Comparison of ENCODE assay signal across 30 cellular contexts in the genomic region with DNA sequence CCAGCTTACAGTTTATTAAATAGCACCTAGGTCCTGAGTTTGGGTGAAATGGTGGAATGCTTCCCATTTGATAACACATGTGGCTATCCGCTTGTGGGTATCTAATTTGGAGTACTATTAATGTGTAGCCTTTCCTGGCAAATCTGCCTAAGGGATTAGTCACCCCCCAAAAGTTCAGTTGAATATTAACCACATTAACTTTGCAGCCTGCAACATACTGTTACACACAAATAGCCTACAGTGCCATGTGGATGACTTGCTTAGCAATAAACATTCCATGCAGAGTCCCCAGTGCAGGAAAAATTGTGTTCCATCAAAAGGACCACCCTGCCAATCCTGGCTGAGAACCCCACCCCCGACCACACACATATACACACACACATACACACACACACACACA.
DNase-seq lines count a peak whose midpoint lies in the region; ATAC-seq and TF ChIP-seq lines count a peak whose summit lies in the region.
"Had no signal": no experiment of that assay in that cellular context is flagged by ENCODE, and none has a peak within 500 bp of the region (broad histone marks: within the 10 kb centered on the region; RNA-seq: fewer than 3 reads in every experiment).

No MANE protein-coding gene starts in this region.

- H3K27ac ChIP-seq in IMR-90 (ENCODE audit: insufficient read depth, low read length) (no peak overlapping the region), mammary epithelial cell (ENCODE audit: insufficient read depth, low read depth, low read length) (no peak overlapping the region)
- H3K27ac ChIP-seq: cardiac muscle cell, HL-60, Peyer's patch had no signal

- H3K23ac ChIP-seq in IMR-90 (ENCODE audit: low read depth, low read length) = no peak overlapping the region

- H3K27me3 ChIP-seq in IMR-90 (ENCODE audit: control insufficient read depth, insufficient read depth, low read length) (no peaks in the 10 kb centered on the region), mammary epithelial cell (ENCODE audit: insufficient read depth, low read length) (no peaks in the 10 kb centered on the region)
- H3K27me3 ChIP-seq: cardiac muscle cell, Peyer's patch had no signal

- BruUV-seq in Calu3 (replicated peaks; lab: Mats Ljungman, UMichigan) (no TSS peak), IMR-90 (replicated peaks; lab: Mats Ljungman, UMichigan) (no TSS peak), mammary epithelial cell (replicated peaks; lab: Mats Ljungman, UMichigan) (no TSS peak)

- H3K4me3 Mint-ChIP-seq in Calu3 (ENCODE audit: low read depth, unreplicated experiment) (peak overlapping the region; percentile 11), nephron progenitor cell (no peak overlapping the region)
- H3K4me3 Mint-ChIP-seq: mesothelial cell of epicardium; naive thymus-derived CD8-positive, alpha-beta T cell had no signal

- TF ChIP-seq POLR2A in IMR-90 (IDR thresholded peaks at IDR 0.05; ENCODE audit: low read depth, low read length) = no peak

- no peak overlapping the region for H4K5ac ChIP-seq in IMR-90 (ENCODE audit: low read depth, low read length)

- no peak for TF ChIP-seq CTCF in Calu3 (IDR thresholded peaks at IDR 0.05; ENCODE audit: unreplicated experiment)
- no peak for TF ChIP-seq CTCF in IMR-90 (conservative IDR thresholded peaks at IDR 0.05; ENCODE audit: low read depth, low read length)
- TF ChIP-seq CTCF in mammary epithelial cell (conservative IDR thresholded peaks at IDR 0.05 in 1 of 2, IDR thresholded peaks at IDR 0.05 in 1 of 2; ENCODE audit: extremely low read depth in 1 of 2, insufficient read depth in 1 of 2, low read depth in 1 of 2, low read length in 2 of 2) = no peak
- TF ChIP-seq CTCF in mucosa of descending colon (IDR thresholded peaks at IDR 0.05) = no peak
- TF ChIP-seq CTCF in nephron progenitor cell (IDR thresholded peaks at IDR 0.05) = no peak

- no peak overlapping the region for H2BK5ac ChIP-seq in IMR-90 (ENCODE audit: low read depth, low read length, poor library complexity, severe bottlenecking)

- no peak overlapping the region for H4K8ac ChIP-seq in IMR-90 (ENCODE audit: low read depth in 2 of 2, low read length in 2 of 2)

- TF ChIP-seq RAD21 in IMR-90 (IDR thresholded peaks at IDR 0.05; ENCODE audit: low read length) = no peak

- H3K4me3 ChIP-seq in IMR-90 (ENCODE audit: insufficient read depth, low read depth, low read length) (no peak overlapping the region), mammary epithelial cell (replicated peaks in 1 of 3; ENCODE audit: insufficient read depth in 1 of 3, low read depth in 2 of 3, low read length in 3 of 3) (no peak overlapping the region), mucosa of descending colon (no peak overlapping the region)
- H3K4me3 ChIP-seq: cardiac muscle cell, Peyer's patch, smooth muscle cell had no signal

- H3K4me1 ChIP-seq in IMR-90 (ENCODE audit: control insufficient read depth, insufficient read depth, low read length) (peaks cover 5% of the 10 kb centered on the region), mammary epithelial cell (ENCODE audit: insufficient read depth, low read length) (peaks cover 15% of the 10 kb centered on the region), mucosa of descending colon (ENCODE audit: low read depth) (no peaks in the 10 kb centered on the region)
- H3K4me1 ChIP-seq: Peyer's patch had no signal

- dilution Hi-C loops in IMR-90 (cut with HindIII; ENCODE audit: low sequenced_read_pairs, unreplicated experiment) (no loop called here), mammary epithelial cell (cut with HindIII; ENCODE audit: low sequenced_read_pairs) (no loop called here)

- peak; percentile 53 for DNase-seq in Calu3
- peak; percentile 26 for DNase-seq in IMR-90
- DNase-seq in mammary epithelial cell = peak; percentile 9
- no peak for DNase-seq in mucosa of descending colon
- DNase-seq in HPDE6-E6E7 (ENCODE audit: extremely low spot score) = no peak
- DNase-seq in amniotic stem cell (lab: John Stamatoyannopoulos, UW) = no peak
- DNase-seq in stimulated activated CD4-positive, alpha-beta T cell treated with anti-CD3 and anti-CD28 coated beads, Interleukin-12 subunit alpha, Interleukin-12 subunit beta, amount 100 ng/mL, for 4 hours = no peak
- no peak for DNase-seq in nephron progenitor cell
- DNase-seq: activated CD4-positive, alpha-beta T cell treated with anti-CD3 and anti-CD28 coated beads, Interleukin-2, amount 50 U/mL, for 48 hours; activated naive CD4-positive, alpha-beta T cell treated with anti-CD3 and anti-CD28 coated beads, Interleukin-2, amount 50 U/mL, for 16 hours; amygdala; C1 segment of cervical spinal cord; COR-L47; cortex of kidney; foreskin fibroblast; left ventricle myocardium superior; naive thymus-derived CD8-positive, alpha-beta T cell; NCI-H1092; NCI-H1694 treated with DMSO at 0.1 percent for 48 hours; NCI-H2171; NCI-H510A treated with DMSO at 0.1 percent for 48 hours; NK-92 treated with Interleukin-12 subunit alpha and Interleukin-12 subunit beta, amount 100 ng/mL, for 24 hours; Peyer's patch; trophoblast cell had no signal

- H2BK20ac ChIP-seq in IMR-90 (ENCODE audit: low read depth, low read length) = no peak overlapping the region

- H2BK15ac ChIP-seq in IMR-90 (ENCODE audit: low read depth, low read length) = no peak overlapping the region

- H3K79me1 ChIP-seq in IMR-90 (ENCODE audit: low read depth in 1 of 2, low read length in 2 of 2) = no peaks in the 10 kb centered on the region

- H3K4me2 ChIP-seq in IMR-90 (ENCODE audit: low read depth, low read length) (no peak overlapping the region), mammary epithelial cell (ENCODE audit: insufficient read depth, low read depth, low read length) (no peak overlapping the region)
- H3K4me2 ChIP-seq: smooth muscle cell had no signal

- H3K18ac ChIP-seq in IMR-90 (ENCODE audit: low read depth, low read length) = no peak overlapping the region

- H3K27ac Mint-ChIP-seq in Calu3 (ENCODE audit: unreplicated experiment) (peak overlapping the region; percentile 3), nephron progenitor cell (no peak overlapping the region)
- H3K27ac Mint-ChIP-seq: mesothelial cell of epicardium; naive thymus-derived CD8-positive, alpha-beta T cell had no signal

- no peaks in the 10 kb centered on the region for H3K27me3 Mint-ChIP-seq in Calu3 (ENCODE audit: unreplicated experiment)
- H3K27me3 Mint-ChIP-seq in nephron progenitor cell (ENCODE audit: low read depth, poor library complexity) = peaks cover 4% of the 10 kb centered on the region

- ATAC-seq in IMR-90 (ENCODE audit: low read depth) (no peak), mucosa of descending colon (peak; percentile 24)
- ATAC-seq: esophagus mucosa; HepG2; left ventricle myocardium superior; naive thymus-derived CD8-positive, alpha-beta T cell had no signal

- no CpG with 5 or more reads among the region's 2 CpGs for WGBS in IMR-90 (ENCODE audit: extremely low coverage in 2 of 2, insufficient read length in 1 of 2), 2 experiments
- 88% methylated on average over 2 of the region's 2 CpGs for WGBS in mammary epithelial cell (ENCODE audit: low coverage, missing lambda C conversion rate)

- H3K4ac ChIP-seq in IMR-90 (ENCODE audit: low read depth, low read length) = no peak overlapping the region

- H2AK5ac ChIP-seq in IMR-90 (ENCODE audit: low read depth, low read length) = no peak overlapping the region

- no peaks in the 10 kb centered on the region for H3K36me3 Mint-ChIP-seq in Calu3 (ENCODE audit: insufficient read depth, unreplicated experiment)
- H3K36me3 Mint-ChIP-seq in nephron progenitor cell (ENCODE audit: low read depth) = no peaks in the 10 kb centered on the region
- H3K36me3 Mint-ChIP-seq: mesothelial cell of epicardium; naive thymus-derived CD8-positive, alpha-beta T cell had no signal

- H3K9me3 Mint-ChIP-seq in Calu3 (ENCODE audit: low read depth, unreplicated experiment) (no peaks in the 10 kb centered on the region), nephron progenitor cell (no peaks in the 10 kb centered on the region)
- H3K9me3 Mint-ChIP-seq: mesothelial cell of epicardium had no signal

- H4K91ac ChIP-seq in IMR-90 (ENCODE audit: insufficient read depth, low read depth, low read length) = no peak overlapping the region

- H3K14ac ChIP-seq in IMR-90 (replicated peaks; ENCODE audit: low read depth, low read length) = no peak overlapping the region

- CTCF ChIA-PET in Calu3 (lab: Charles Lee) (no interaction called here), IMR-90 (lab: Yijun Ruan, JAX) (no interaction called here), mammary epithelial cell (lab: Charles Lee; ENCODE audit: low non-redundant PET) (no interaction called here)

- H3K9ac ChIP-seq in IMR-90 (ENCODE audit: low read depth, low read length) (no peak overlapping the region), mammary epithelial cell (ENCODE audit: insufficient read depth, low read length) (no peak overlapping the region)

- H4K20me1 ChIP-seq in IMR-90 (ENCODE audit: insufficient read depth, low read length) (no peaks in the 10 kb centered on the region), mammary epithelial cell (ENCODE audit: insufficient read depth, low read length) (no peaks in the 10 kb centered on the region)

- H3K4me1 Mint-ChIP-seq in Calu3 (ENCODE audit: low read depth, unreplicated experiment) = peaks cover 46% of the 10 kb centered on the region
- H3K4me1 Mint-ChIP-seq in nephron progenitor cell = no peaks in the 10 kb centered on the region

- H3K9me1 ChIP-seq in IMR-90 (ENCODE audit: insufficient read depth, low read length) = no peaks in the 10 kb centered on the region; the same call in 1 of the 2 replicates

- H2AFZ ChIP-seq in IMR-90 (replicated peaks; ENCODE audit: low read length, poor library complexity) (no peak overlapping the region), mammary epithelial cell (ENCODE audit: low read depth, low read length) (no peak overlapping the region)

- H3K79me2 ChIP-seq in mammary epithelial cell (ENCODE audit: insufficient read depth, low read length) = no peaks in the 10 kb centered on the region

- H2BK120ac ChIP-seq in IMR-90 (ENCODE audit: low read depth, low read length) = no peak overlapping the region

- no peaks in the 10 kb centered on the region for H3K36me3 ChIP-seq in IMR-90 (ENCODE audit: control insufficient read depth, insufficient read depth, low read length)
- H3K36me3 ChIP-seq in mammary epithelial cell (ENCODE audit: insufficient read depth, low read length) = no peaks in the 10 kb centered on the region
- H3K36me3 ChIP-seq in mucosa of descending colon (ENCODE audit: low read depth) = no peaks in the 10 kb centered on the region
- H3K36me3 ChIP-seq: cardiac muscle cell, Peyer's patch had no signal

- H3K9me3 ChIP-seq in IMR-90 (ENCODE audit: control insufficient read depth, insufficient read depth, low read length) = no peaks in the 10 kb centered on the region
- no peaks in the 10 kb centered on the region for H3K9me3 ChIP-seq in mammary epithelial cell (replicated peaks; ENCODE audit: insufficient read depth, low read length)
- H3K9me3 ChIP-seq in mucosa of descending colon = no peaks in the 10 kb centered on the region
- H3K9me3 ChIP-seq: Peyer's patch had no signal

- in situ Hi-C loops in IMR-90 (cut with MboI; ENCODE audit: low sequenced_read_pairs) = no loop called here
- in situ Hi-C loops in mammary epithelial cell (cut with MboI; ENCODE audit: low sequenced_read_pairs in 2 of 2) = no loop called here

- H2AK9ac ChIP-seq in IMR-90 (replicated peaks; ENCODE audit: low read depth, low read length, poor library complexity) = no peak overlapping the region

- POLR2A ChIA-PET in IMR-90 (lab: Charles Lee; ENCODE audit: unreplicated experiment) = no interaction called here

- no peak overlapping the region for H3K56ac ChIP-seq in IMR-90 (ENCODE audit: extremely low read depth, insufficient read depth, low read length)

- intact Hi-C loops in Calu3 (cut with micrococcal nuclease; ENCODE audit: unreplicated experiment) = loop anchor here (5.0 kb wide), 3 partner anchors 64 to 124 kb away; no protein-coding TSS in a partner anchor
- intact Hi-C loops in IMR-90 (cut with micrococcal nuclease) = no loop called here
- intact Hi-C loops in mammary epithelial cell (cut with micrococcal nuclease) = loop anchor here (10.0 kb wide), 1 partner anchor 308 kb away; no protein-coding TSS in a partner anchor
- intact Hi-C loops in mucosa of descending colon (cut with DNase I, micrococcal nuclease) = no loop called here

Comparison
In these comparisons a context has a peak if more than half of its experiments do, and no peak if none do; other contexts are left out.
1. DNase-seq: peak in Calu3 (single experiment), IMR-90 (single experiment) and mammary epithelial cell (single experiment); none in mucosa of descending colon (0 of 3), HPDE6-E6E7 (single experiment), amniotic stem cell (single experiment), stimulated activated CD4-positive, alpha-beta T cell treated with anti-CD3 and anti-CD28 coated beads, Interleukin-12 subunit alpha, Interleukin-12 subunit beta, amount 100 ng/mL, for 4 hours (single experiment) and nephron progenitor cell (single experiment).
2. intact Hi-C loops: an anchor here in Calu3 (5.0 kb wide) and mammary epithelial cell (10.0 kb wide); none called in IMR-90 and mucosa of descending colon.